ENCODE assay signal across 11 cellular contexts in genomic region chr21:35222541-35222941, GRCh38.
DNase-seq lines count a peak whose midpoint lies in the region; ATAC-seq and TF ChIP-seq lines count a peak whose summit lies in the region.
"Had no signal": no experiment of that assay in that cellular context is flagged by ENCODE, and none has a peak within 500 bp of the region (broad histone marks: within the 10 kb centered on the region; RNA-seq: fewer than 3 reads in every experiment).

No MANE protein-coding gene starts in this region.

- intact Hi-C loops in psoas muscle (cut with DNase I): loop anchor here in 1 of 2 donors (10.0 kb wide), 1 partner anchor 168 kb away; no protein-coding TSS in a partner anchor

- peaks cover 34% of the 10 kb centered on the region for H3K4me1 Mint-ChIP-seq in T-helper 17 cell

- H3K27ac ChIP-seq in psoas muscle (peak overlapping the region; percentile 66), SK-N-SH (ENCODE audit: low read depth in 2 of 2, low read length in 1 of 2) (no peak overlapping the region)
- H3K27ac ChIP-seq: prostate gland had no signal

- no peaks in the 10 kb centered on the region for H3K36me3 ChIP-seq in psoas muscle (ENCODE audit: insufficient read depth in 1 of 2, low read depth in 1 of 2)
- no peaks in the 10 kb centered on the region for H3K36me3 ChIP-seq in SK-N-SH (replicated peaks in 1 of 2; ENCODE audit: control insufficient read depth in 1 of 2, insufficient read depth in 2 of 2, low read length in 1 of 2)
- H3K36me3 ChIP-seq: prostate gland had no signal

- DNase-seq in NK-92 treated with Interleukin-12 subunit alpha and Interleukin-12 subunit beta, amount 100 ng/mL, for 24 hours (lab: John Stamatoyannopoulos, UW): peak; percentile 13
- DNase-seq in NK-92 (lab: John Stamatoyannopoulos, UW; ENCODE audit: unreplicated experiment): no peak
- no peak for DNase-seq in T-helper 17 cell
- DNase-seq in psoas muscle: no peak
- DNase-seq in SW480 (ENCODE audit: low spot score): no peak
- no peak for DNase-seq in GM19238 (ENCODE audit: insufficient read length, low spot score)
- DNase-seq in SK-N-SH: no peak
- DNase-seq: 8988T had no signal

- TF ChIP-seq CTCF in psoas muscle (IDR thresholded peaks at IDR 0.05): no peak
- TF ChIP-seq CTCF in SK-N-SH (IDR thresholded peaks at IDR 0.05): no peak

- no peaks in the 10 kb centered on the region for H3K9me2 ChIP-seq in SK-N-SH

- no peaks in the 10 kb centered on the region for H3K9me3 ChIP-seq in T-helper 17 cell (ENCODE audit: control insufficient read depth, low read length, poor library complexity, severe bottlenecking)
- H3K9me3 ChIP-seq in psoas muscle: no peaks in the 10 kb centered on the region
- no peaks in the 10 kb centered on the region for H3K9me3 ChIP-seq in SK-N-SH
- H3K9me3 ChIP-seq: prostate gland had no signal

- TF ChIP-seq RAD21 in SK-N-SH (IDR thresholded peaks at IDR 0.05; ENCODE audit: low read length): no peak

- H4K20me1 ChIP-seq in SK-N-SH (ENCODE audit: insufficient read depth): no peaks in the 10 kb centered on the region

- POLR2A ChIA-PET in SK-N-SH (lab: Yijun Ruan, JAX): no interaction called here

- H2AFZ ChIP-seq in SK-N-SH (ENCODE audit: low read depth): no peak overlapping the region

- H3K4me3 ChIP-seq in psoas muscle (no peak overlapping the region), SK-N-SH (ENCODE audit: low read depth in 2 of 2, low read length in 1 of 2) (no peak overlapping the region)
- H3K4me3 ChIP-seq: prostate gland had no signal

- H3K4me2 ChIP-seq in SK-N-SH: no peak overlapping the region; the same call in 1 of the 2 replicates

- CTCF ChIA-PET in SK-N-SH (lab: Yijun Ruan, JAX): no interaction called here

- H3K27me3 Mint-ChIP-seq in T-helper 17 cell: no peaks in the 10 kb centered on the region

- H3K4me3 Mint-ChIP-seq in T-helper 17 cell: peak overlapping the region; percentile 78

- H3K36me3 Mint-ChIP-seq in T-helper 17 cell (ENCODE audit: low read depth): no peaks in the 10 kb centered on the region

- no peak overlapping the region for H3K9ac ChIP-seq in SK-N-SH

- WGBS in psoas muscle, 3 donors: 46 to 53% (median 50%) methylated on average over 3 of the region's 3 CpGs
- WGBS in SK-N-SH (ENCODE audit: low lambda C conversion rate): 79% methylated on average over 3 of the region's 3 CpGs

- no peaks in the 10 kb centered on the region for H3F3A ChIP-seq in SK-N-SH (replicated peaks; ENCODE audit: insufficient read depth)

- no peak for TF ChIP-seq EP300 in SK-N-SH (IDR thresholded peaks at IDR 0.05; ENCODE audit: borderline replicate concordance in 1 of 2, low read depth in 1 of 2, low read length in 1 of 2)

- H3K79me2 ChIP-seq in SK-N-SH (ENCODE audit: insufficient read depth): no peaks in the 10 kb centered on the region

- H3K4me1 ChIP-seq in psoas muscle (peaks cover 56% of the 10 kb centered on the region), SK-N-SH (ENCODE audit: control insufficient read depth in 1 of 2, insufficient read depth in 2 of 2, low read depth in 1 of 2, low read length in 1 of 2) (peaks cover 6 to 13% of the 10 kb centered on the region in 2 experiments; a peak in 3 of 4 replicates)
- H3K4me1 ChIP-seq: prostate gland had no signal

- H3K27me3 ChIP-seq in psoas muscle (ENCODE audit: insufficient read depth in 3 of 3, low read length in 2 of 3) (no peaks in the 10 kb centered on the region), SK-N-SH (ENCODE audit: insufficient read depth) (no peaks in the 10 kb centered on the region)

- peak; percentile 52 for ATAC-seq in HG02973 (IDR thresholded peaks at IDR 0.05; ENCODE audit: unreplicated experiment)
- ATAC-seq in T-helper 17 cell: no peak
- peak in 1 of 4 donors; percentile 17 for ATAC-seq in psoas muscle
- ATAC-seq: esophagus mucosa had no signal

- peak overlapping the region; percentile 54 for H3K27ac Mint-ChIP-seq in T-helper 17 cell

TF ChIP-seq in SK-N-SH, 30 proteins besides CTCF, POLR2A, EP300 and RAD21:
- TF ChIP-seq MAX (IDR thresholded peaks at IDR 0.05; ENCODE audit: low read depth): no peak
- no peak for TF ChIP-seq JUND (IDR thresholded peaks at IDR 0.05)
- TF ChIP-seq EZH2phosphoT487 (IDR thresholded peaks at IDR 0.05; ENCODE audit: borderline replicate concordance, low read depth): no peak
- TF ChIP-seq PBX3 (IDR thresholded peaks at IDR 0.05): no peak
- TF ChIP-seq MEF2A (IDR thresholded peaks at IDR 0.05; ENCODE audit: borderline replicate concordance, low read depth): no peak
- no peak for TF ChIP-seq ELF1 (IDR thresholded peaks at IDR 0.05)
- no peak for TF ChIP-seq MXI1 (IDR thresholded peaks at IDR 0.05; ENCODE audit: low read depth, low read length)
- no peak for TF ChIP-seq POLR2AphosphoS5 (IDR thresholded peaks at IDR 0.05; ENCODE audit: low read depth, low read length)
